Comparison of ENCODE assay signal across 14 cellular contexts in the genomic region with DNA sequence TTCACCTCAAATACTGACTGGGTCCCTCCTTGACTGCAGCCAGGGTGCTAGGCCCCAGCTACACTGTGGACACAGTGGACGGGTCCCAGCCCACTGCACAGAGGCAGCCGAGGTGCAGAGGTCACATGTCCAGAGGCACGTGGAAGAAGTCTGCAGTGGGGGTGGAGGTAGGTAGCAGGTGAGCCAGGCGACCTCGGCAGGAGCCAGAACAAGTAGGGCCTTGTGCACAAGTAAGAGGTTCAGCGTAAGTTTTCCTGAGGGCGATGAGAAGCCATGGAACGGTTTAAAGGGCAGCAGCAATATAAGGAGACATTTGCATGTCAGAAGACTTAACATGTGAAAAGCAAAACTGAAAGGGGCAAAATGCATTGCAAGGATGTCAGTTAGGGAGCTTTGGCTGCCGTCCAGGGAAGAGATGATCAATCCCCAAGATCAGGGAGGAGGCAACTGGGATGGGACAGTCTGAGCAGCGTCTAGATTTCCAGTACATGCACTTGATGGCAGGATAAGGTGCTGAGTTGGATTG. TPM values are rescaled to one million over a fixed set of nuclear protein-coding genes. Genes with fewer than 3 reads are reported as not detected.
DNase-seq lines count a peak whose midpoint lies in the region; ATAC-seq, FAIRE-seq and TF ChIP-seq lines count a peak whose summit lies in the region.
"Had no signal": no experiment of that assay in that cellular context is flagged by ENCODE, and none has a peak within 500 bp of the region (broad histone marks: within the 10 kb centered on the region; RNA-seq: fewer than 3 reads in every experiment).

No MANE protein-coding gene starts in this region.

- H3K4me2 ChIP-seq in HepG2 (ENCODE audit: low read depth, low read length), result peak overlapping the region; percentile 58

- H3K9me3 ChIP-seq in HepG2 (ENCODE audit: low read length) (no peaks in the 10 kb centered on the region), right lobe of liver (no peaks in the 10 kb centered on the region), mucosa of descending colon (no peaks in the 10 kb centered on the region)
- H3K9me3 ChIP-seq: ovary had no signal

- FAIRE-seq in HepG2 (lab: Jason Lieb, UNC), result no peak
- FAIRE-seq: colon had no signal

- peak overlapping the region; percentile 85 for H3K27ac Mint-ChIP-seq in activated naive CD8-positive, alpha-beta T cell

- no TSS peak for BruUV-seq in HepG2 (replicated peaks; lab: Mats Ljungman, UMichigan)

- H3K27ac ChIP-seq in HepG2 (ENCODE audit: extremely low read length, insufficient read depth, low read length), result no peak overlapping the region
- no peak overlapping the region for H3K27ac ChIP-seq in right lobe of liver
- H3K27ac ChIP-seq: epithelial cell of prostate, ovary had no signal

- H3K4me3 ChIP-seq in HepG2 (replicated peaks in 1 of 3; ENCODE audit: insufficient read depth in 1 of 3, low read depth in 2 of 3, low read length in 3 of 3), result peak overlapping the region in 1 of 3 experiments; percentile 32; a peak in 1 of 6 replicates
- H3K4me3 ChIP-seq in right lobe of liver, result no peak overlapping the region
- no peak overlapping the region for H3K4me3 ChIP-seq in mucosa of descending colon
- H3K4me3 ChIP-seq: ovary had no signal

- no peak for TF ChIP-seq POLR2A in HepG2 (IDR thresholded peaks at IDR 0.05; ENCODE audit: insufficient read depth in 1 of 2, low read depth in 2 of 2, low read length in 2 of 2)
- TF ChIP-seq POLR2A in right lobe of liver (IDR thresholded peaks at IDR 0.05), result no peak

- no peaks in the 10 kb centered on the region for H3K36me3 ChIP-seq in HepG2 (replicated peaks in 1 of 2; ENCODE audit: control insufficient read depth in 1 of 2, insufficient read depth in 2 of 2, low read length in 2 of 2)
- no peaks in the 10 kb centered on the region for H3K36me3 ChIP-seq in right lobe of liver
- H3K36me3 ChIP-seq in mucosa of descending colon (ENCODE audit: low read depth), result no peaks in the 10 kb centered on the region
- H3K36me3 ChIP-seq: ovary had no signal

- H3K4me1 ChIP-seq in HepG2 (ENCODE audit: insufficient read depth, low read length) (peaks cover 23% of the 10 kb centered on the region), right lobe of liver (no peaks in the 10 kb centered on the region), mucosa of descending colon (ENCODE audit: low read depth) (no peaks in the 10 kb centered on the region)

- H3K9me3 Mint-ChIP-seq in activated naive CD8-positive, alpha-beta T cell (ENCODE audit: low read depth), result no peaks in the 10 kb centered on the region

- in situ Hi-C loops in HepG2 (cut with HindIII; ENCODE audit: extremely low pct_ligation_motif_present, low pct_unique_long_range_greater_than_20kb), result no loop called here

- ATAC-seq in HepG2 (peak; percentile 66), right lobe of liver (no peak), mucosa of descending colon (peak; percentile 22), HG03457 (IDR thresholded peaks at IDR 0.05; ENCODE audit: unreplicated experiment) (no peak)

- H3K36me3 Mint-ChIP-seq in activated naive CD8-positive, alpha-beta T cell, result no peaks in the 10 kb centered on the region

- no peak overlapping the region for H3K9ac ChIP-seq in HepG2 (ENCODE audit: insufficient read depth, low read depth, low read length)

- H2AFZ ChIP-seq in HepG2 (ENCODE audit: low read length), result no peak overlapping the region

- H3K27me3 Mint-ChIP-seq in activated naive CD8-positive, alpha-beta T cell, result no peaks in the 10 kb centered on the region

- H3K27me3 ChIP-seq in HepG2 (ENCODE audit: control insufficient read depth in 1 of 2, insufficient read depth in 2 of 2, low read length in 2 of 2), result peaks cover 2 to 11% of the 10 kb centered on the region in 2 experiments; a peak in 4 of 5 replicates
- H3K27me3 ChIP-seq in right lobe of liver, result no peaks in the 10 kb centered on the region
- H3K27me3 ChIP-seq: ovary had no signal

- no peaks in the 10 kb centered on the region for H4K20me1 ChIP-seq in HepG2 (ENCODE audit: insufficient read depth, low read length)

- no peak for TF ChIP-seq EP300 in HepG2 (IDR thresholded peaks at IDR 0.05; ENCODE audit: low read depth in 2 of 2, low read length in 2 of 2)
- TF ChIP-seq EP300 in HepG2 (CRISPR knock-in tag; IDR thresholded peaks at IDR 0.05; ENCODE audit: borderline replicate concordance), result no peak

- no peak for TF ChIP-seq RAD21 in HepG2 (CRISPR knock-in tag; IDR thresholded peaks at IDR 0.05)

- peak overlapping the region; percentile 47 for H3K4me3 Mint-ChIP-seq in activated naive CD8-positive, alpha-beta T cell

- CTCF ChIA-PET in HepG2 (lab: Yijun Ruan, JAX; ENCODE audit: low intra/inter-chr PET ratio, low total read pairs), result no interaction called here

- intact Hi-C loops in HepG2 (cut with micrococcal nuclease; ENCODE audit: unreplicated experiment) (no loop called here), right lobe of liver (cut with DNase I) (no loop called here), mucosa of descending colon (cut with DNase I, micrococcal nuclease) (no loop called here)

- TF ChIP-seq CTCF in HepG2 (CRISPR knock-in tag; IDR thresholded peaks at IDR 0.05) (no peak), right lobe of liver (IDR thresholded peaks at IDR 0.05) (no peak), mucosa of descending colon (IDR thresholded peaks at IDR 0.05) (no peak)

- no peak for DNase-seq in HepG2 (ENCODE audit: low spot score)
- DNase-seq in right lobe of liver, result no peak
- DNase-seq in mucosa of descending colon, result no peak
- no peak for DNase-seq in epidermal melanocyte (ENCODE audit: insufficient read length, low spot score)
- no peak for DNase-seq in NCI-H345 (lab: John Stamatoyannopoulos, UW)
- no peak for DNase-seq in NOMO-1 treated with dmso at 0.1 percent for 144 hours (lab: John Stamatoyannopoulos, UW; ENCODE audit: unreplicated experiment)
- DNase-seq: activated CD4-positive, CD25-positive, alpha-beta regulatory T cell treated with anti-CD3 and anti-CD28 coated beads, Interleukin-2, amount 50 U/mL, for 72 hours; GF-D8; NCI-H1092 had no signal

- 3% methylated on average over 10 of the region's 10 CpGs for WGBS in HepG2 (ENCODE audit: low lambda C conversion rate)
- 68% methylated on average over 5 of the region's 10 CpGs for WGBS in right lobe of liver (ENCODE audit: insufficient coverage, low coverage, low lambda C conversion rate, missing lambda C conversion rate)

- POLR2A ChIA-PET in HepG2 (lab: Yijun Ruan, JAX), result interaction anchor here (0.8 kb wide), 1 partner anchor 10 kb away, joined by 3 read pairs; no protein-coding TSS in a partner anchor

- no peaks in the 10 kb centered on the region for H3K79me2 ChIP-seq in HepG2 (ENCODE audit: insufficient read depth, low read length)

- H3K4me1 Mint-ChIP-seq in activated naive CD8-positive, alpha-beta T cell (ENCODE audit: low read depth), result peaks cover 42% of the 10 kb centered on the region

TF ChIP-seq in HepG2, 621 proteins besides CTCF, POLR2A, EP300 and RAD21 (continues in another document):
- no peak for TF ChIP-seq RFX5 (IDR thresholded peaks at IDR 0.05; ENCODE audit: low read depth, low read length)
- no peak for TF ChIP-seq RFX1 (IDR thresholded peaks at IDR 0.05)
- peak; percentile 33; the same call in 1 of the 2 replicates for TF ChIP-seq NR2F6 (IDR thresholded peaks at IDR 0.05)
- TF ChIP-seq NR2F6 (CRISPR knock-in tag; IDR thresholded peaks at IDR 0.05), result peak; percentile 69
- TF ChIP-seq ZNF136 (CRISPR knock-in tag; IDR thresholded peaks at IDR 0.05; ENCODE audit: low read depth), result no peak
- TF ChIP-seq, protein P1, sequence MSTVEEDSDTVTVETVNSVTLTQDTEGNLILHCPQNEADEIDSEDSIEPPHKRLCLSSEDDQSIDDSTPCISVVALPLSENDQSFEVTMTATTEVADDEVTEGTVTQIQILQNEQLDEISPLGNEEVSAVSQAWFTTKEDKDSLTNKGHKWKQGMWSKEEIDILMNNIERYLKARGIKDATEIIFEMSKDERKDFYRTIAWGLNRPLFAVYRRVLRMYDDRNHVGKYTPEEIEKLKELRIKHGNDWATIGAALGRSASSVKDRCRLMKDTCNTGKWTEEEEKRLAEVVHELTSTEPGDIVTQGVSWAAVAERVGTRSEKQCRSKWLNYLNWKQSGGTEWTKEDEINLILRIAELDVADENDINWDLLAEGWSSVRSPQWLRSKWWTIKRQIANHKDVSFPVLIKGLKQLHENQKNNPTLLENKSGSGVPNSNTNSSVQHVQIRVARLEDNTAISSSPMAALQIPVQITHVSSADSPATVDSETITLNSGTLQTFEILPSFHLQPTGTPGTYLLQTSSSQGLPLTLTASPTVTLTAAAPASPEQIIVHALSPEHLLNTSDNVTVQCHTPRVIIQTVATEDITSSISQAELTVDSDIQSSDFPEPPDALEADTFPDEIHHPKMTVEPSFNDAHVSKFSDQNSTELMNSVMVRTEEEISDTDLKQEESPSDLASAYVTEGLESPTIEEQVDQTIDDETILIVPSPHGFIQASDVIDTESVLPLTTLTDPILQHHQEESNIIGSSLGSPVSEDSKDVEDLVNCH (CRISPR knock-in tag; IDR thresholded peaks at IDR 0.05), result no peak

RNA-seq across cellular contexts. Expression of a gene that starts 49.7 kb away (rescaled TPM):
- total RNA-seq in HepG2 (2016; rRNA removed; fragmentation: Illumina TruSeq; extraction: Trizol) (21.9 and 27.7 TPM in 2 replicates), right lobe of liver (10 to 100 TPM; 24.6 to 38.0 (median 29.3) TPM), mucosa of descending colon (10 to 100 TPM; 55.0 to 69.6 (median 68.0) TPM)
- 3.3 and 3.5 TPM in 2 replicates for total RNA-seq in HepG2 (2016; cell fraction: cytosol; rRNA removed; fragmentation: Illumina TruSeq; extraction: Trizol; ENCODE audit: low read depth)
- 20.6 and 26.2 TPM in 2 replicates for total RNA-seq in HepG2 (2016; cell fraction: insoluble cytoplasmic fraction; rRNA removed; fragmentation: Illumina TruSeq; extraction: Trizol)
- 11.1 and 12.4 TPM in 2 replicates for total RNA-seq in HepG2 (2016; cell fraction: membrane; rRNA removed; fragmentation: Illumina TruSeq; extraction: Trizol)
- total RNA-seq in HepG2 (2016; cell fraction: nucleus; rRNA removed; fragmentation: Illumina TruSeq; extraction: Trizol), result 15.6 and 15.7 TPM in 2 replicates
- 35.2 and 36.0 TPM in 2 replicates for polyA plus RNA-seq in HepG2 (2011; rRNA removed)
- polyA plus RNA-seq in HepG2 (2011; cell fraction: cytosol; rRNA removed), result 25.8 and 32.1 TPM in 2 replicates
- 24.9 and 25.2 TPM in 2 replicates for polyA plus RNA-seq in HepG2 (2011; cell fraction: nucleus; rRNA removed)
- 29.4 and 32.2 TPM in 2 replicates for polyA plus RNA-seq in HepG2 (2012)
- 2.4 and 2.5 TPM in 2 replicates for polyA plus RNA-seq in HepG2 (2016; cell fraction: cytosol; fragmentation: Illumina TruSeq; extraction: Trizol; ENCODE audit: low read depth)
- polyA plus RNA-seq in HepG2 (2016; cell fraction: insoluble cytoplasmic fraction; fragmentation: Illumina TruSeq; extraction: Trizol; ENCODE audit: low read depth), result 27.0 and 29.7 TPM in 2 replicates
- polyA plus RNA-seq in HepG2 (2016; cell fraction: membrane; fragmentation: Illumina TruSeq; extraction: Trizol; ENCODE audit: low read depth), result 6.8 and 7.3 TPM in 2 replicates
- polyA plus RNA-seq in HepG2 (2016; cell fraction: nucleus; fragmentation: Illumina TruSeq; extraction: Trizol; ENCODE audit: insufficient read depth, low read depth), result 20.8 and 21.2 TPM in 2 replicates
- 17.0 and 19.8 TPM in 2 replicates for polyA minus RNA-seq in HepG2 (2011; rRNA and poly(A)+ RNA removed; ENCODE audit: low replicate concordance)
- polyA minus RNA-seq in HepG2 (2011; cell fraction: cytosol; rRNA and poly(A)+ RNA removed), result 22.7 and 25.5 TPM in 2 replicates
- polyA minus RNA-seq in HepG2 (2011; cell fraction: nucleus; rRNA and poly(A)+ RNA removed), result 26.1 and 28.5 TPM in 2 replicates

Comparison
In these comparisons a context has a peak if more than half of its experiments do, and no peak if none do; other contexts are left out.
1. ATAC-seq: peak in HepG2 (single experiment) and mucosa of descending colon (single experiment); none in right lobe of liver (0 of 4) and HG03457 (single experiment).